Comparison of ENCODE assay signal across 1 cellular context in the genomic region with DNA sequence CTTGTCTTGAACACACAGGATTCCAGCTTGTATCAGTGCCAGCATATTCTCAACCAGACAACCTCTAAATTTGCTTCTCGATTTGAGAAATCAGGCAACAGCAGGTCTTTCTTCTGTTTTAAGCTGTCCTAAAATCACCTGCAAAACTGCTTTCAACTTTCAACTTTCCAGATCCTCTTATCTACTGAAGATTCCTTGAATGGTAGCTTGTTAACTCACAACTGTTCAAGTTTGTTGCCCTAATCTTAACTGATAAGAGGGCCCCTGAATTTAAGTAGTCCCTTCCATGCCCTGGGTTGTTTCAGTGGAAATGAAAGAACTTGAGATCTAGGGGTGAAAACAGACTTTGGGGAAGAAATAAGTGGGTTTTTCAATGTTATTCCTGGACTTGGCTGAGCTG.
TF ChIP-seq lines count a peak whose summit lies in the region.

No MANE protein-coding gene starts in this region.

TF ChIP-seq in K562, 482 proteins besides CTCF, POLR2A, EP300 and RAD21 (continued from another document and continues in another):
- no peak for TF ChIP-seq AFF4 (CRISPR knock-in tag; IDR thresholded peaks at IDR 0.05)
- TF ChIP-seq RFX7 (CRISPR knock-in tag; IDR thresholded peaks at IDR 0.05): no peak
- no peak for TF ChIP-seq LCOR (CRISPR knock-in tag; IDR thresholded peaks at IDR 0.05)
- TF ChIP-seq ELF1 (tag; IDR thresholded peaks at IDR 0.05): no peak
- no peak for TF ChIP-seq KAT7 (CRISPR knock-in tag; IDR thresholded peaks at IDR 0.05; ENCODE audit: borderline replicate concordance)
- TF ChIP-seq MYC (IDR thresholded peaks at IDR 0.05; ENCODE audit: low read depth, low read length): no peak; the same call in 1 of the 2 replicates
- TF ChIP-seq MYC (CRISPR knock-in tag; IDR thresholded peaks at IDR 0.05; ENCODE audit: borderline replicate concordance, low read depth): no peak
- no peak for TF ChIP-seq CHD4 (IDR thresholded peaks at IDR 0.05; ENCODE audit: insufficient read depth, insufficient replicate concordance, low read depth, low read length, poor library complexity, severe bottlenecking)
- no peak for TF ChIP-seq PML (IDR thresholded peaks at IDR 0.05; ENCODE audit: low read length)
- TF ChIP-seq, protein P1, sequence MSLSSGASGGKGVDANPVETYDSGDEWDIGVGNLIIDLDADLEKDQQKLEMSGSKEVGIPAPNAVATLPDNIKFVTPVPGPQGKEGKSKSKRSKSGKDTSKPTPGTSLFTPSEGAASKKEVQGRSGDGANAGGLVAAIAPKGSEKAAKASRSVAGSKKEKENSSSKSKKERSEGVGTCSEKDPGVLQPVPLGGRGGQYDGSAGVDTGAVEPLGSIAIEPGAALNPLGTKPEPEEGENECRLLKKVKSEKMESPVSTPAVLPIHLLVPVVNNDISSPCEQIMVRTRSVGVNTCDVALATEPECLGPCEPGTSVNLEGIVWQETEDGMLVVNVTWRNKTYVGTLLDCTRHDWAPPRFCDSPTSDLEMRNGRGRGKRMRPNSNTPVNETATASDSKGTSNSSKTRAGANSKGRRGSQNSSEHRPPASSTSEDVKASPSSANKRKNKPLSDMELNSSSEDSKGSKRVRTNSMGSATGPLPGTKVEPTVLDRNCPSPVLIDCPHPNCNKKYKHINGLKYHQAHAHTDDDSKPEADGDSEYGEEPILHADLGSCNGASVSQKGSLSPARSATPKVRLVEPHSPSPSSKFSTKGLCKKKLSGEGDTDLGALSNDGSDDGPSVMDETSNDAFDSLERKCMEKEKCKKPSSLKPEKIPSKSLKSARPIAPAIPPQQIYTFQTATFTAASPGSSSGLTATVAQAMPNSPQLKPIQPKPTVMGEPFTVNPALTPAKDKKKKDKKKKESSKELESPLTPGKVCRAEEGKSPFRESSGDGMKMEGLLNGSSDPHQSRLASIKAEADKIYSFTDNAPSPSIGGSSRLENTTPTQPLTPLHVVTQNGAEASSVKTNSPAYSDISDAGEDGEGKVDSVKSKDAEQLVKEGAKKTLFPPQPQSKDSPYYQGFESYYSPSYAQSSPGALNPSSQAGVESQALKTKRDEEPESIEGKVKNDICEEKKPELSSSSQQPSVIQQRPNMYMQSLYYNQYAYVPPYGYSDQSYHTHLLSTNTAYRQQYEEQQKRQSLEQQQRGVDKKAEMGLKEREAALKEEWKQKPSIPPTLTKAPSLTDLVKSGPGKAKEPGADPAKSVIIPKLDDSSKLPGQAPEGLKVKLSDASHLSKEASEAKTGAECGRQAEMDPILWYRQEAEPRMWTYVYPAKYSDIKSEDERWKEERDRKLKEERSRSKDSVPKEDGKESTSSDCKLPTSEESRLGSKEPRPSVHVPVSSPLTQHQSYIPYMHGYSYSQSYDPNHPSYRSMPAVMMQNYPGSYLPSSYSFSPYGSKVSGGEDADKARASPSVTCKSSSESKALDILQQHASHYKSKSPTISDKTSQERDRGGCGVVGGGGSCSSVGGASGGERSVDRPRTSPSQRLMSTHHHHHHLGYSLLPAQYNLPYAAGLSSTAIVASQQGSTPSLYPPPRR (CRISPR knock-in tag; IDR thresholded peaks at IDR 0.05; ENCODE audit: borderline replicate concordance): no peak
- TF ChIP-seq TEAD2 (tag; IDR thresholded peaks at IDR 0.05): no peak
- TF ChIP-seq GABPA (tag; conservative IDR thresholded peaks at IDR 0.05; ENCODE audit: low read depth): no peak
- TF ChIP-seq PCBP1 (IDR thresholded peaks at IDR 0.05; ENCODE audit: low read depth, low read length, poor library complexity, severe bottlenecking): no peak
- TF ChIP-seq SOX6 (IDR thresholded peaks at IDR 0.05): 0 out of 2 replicates have a peak, but pooled peaks have one; percentile 20
- no peak for TF ChIP-seq FOXP1 (CRISPR knock-in tag; IDR thresholded peaks at IDR 0.05)
- TF ChIP-seq, protein P2, sequence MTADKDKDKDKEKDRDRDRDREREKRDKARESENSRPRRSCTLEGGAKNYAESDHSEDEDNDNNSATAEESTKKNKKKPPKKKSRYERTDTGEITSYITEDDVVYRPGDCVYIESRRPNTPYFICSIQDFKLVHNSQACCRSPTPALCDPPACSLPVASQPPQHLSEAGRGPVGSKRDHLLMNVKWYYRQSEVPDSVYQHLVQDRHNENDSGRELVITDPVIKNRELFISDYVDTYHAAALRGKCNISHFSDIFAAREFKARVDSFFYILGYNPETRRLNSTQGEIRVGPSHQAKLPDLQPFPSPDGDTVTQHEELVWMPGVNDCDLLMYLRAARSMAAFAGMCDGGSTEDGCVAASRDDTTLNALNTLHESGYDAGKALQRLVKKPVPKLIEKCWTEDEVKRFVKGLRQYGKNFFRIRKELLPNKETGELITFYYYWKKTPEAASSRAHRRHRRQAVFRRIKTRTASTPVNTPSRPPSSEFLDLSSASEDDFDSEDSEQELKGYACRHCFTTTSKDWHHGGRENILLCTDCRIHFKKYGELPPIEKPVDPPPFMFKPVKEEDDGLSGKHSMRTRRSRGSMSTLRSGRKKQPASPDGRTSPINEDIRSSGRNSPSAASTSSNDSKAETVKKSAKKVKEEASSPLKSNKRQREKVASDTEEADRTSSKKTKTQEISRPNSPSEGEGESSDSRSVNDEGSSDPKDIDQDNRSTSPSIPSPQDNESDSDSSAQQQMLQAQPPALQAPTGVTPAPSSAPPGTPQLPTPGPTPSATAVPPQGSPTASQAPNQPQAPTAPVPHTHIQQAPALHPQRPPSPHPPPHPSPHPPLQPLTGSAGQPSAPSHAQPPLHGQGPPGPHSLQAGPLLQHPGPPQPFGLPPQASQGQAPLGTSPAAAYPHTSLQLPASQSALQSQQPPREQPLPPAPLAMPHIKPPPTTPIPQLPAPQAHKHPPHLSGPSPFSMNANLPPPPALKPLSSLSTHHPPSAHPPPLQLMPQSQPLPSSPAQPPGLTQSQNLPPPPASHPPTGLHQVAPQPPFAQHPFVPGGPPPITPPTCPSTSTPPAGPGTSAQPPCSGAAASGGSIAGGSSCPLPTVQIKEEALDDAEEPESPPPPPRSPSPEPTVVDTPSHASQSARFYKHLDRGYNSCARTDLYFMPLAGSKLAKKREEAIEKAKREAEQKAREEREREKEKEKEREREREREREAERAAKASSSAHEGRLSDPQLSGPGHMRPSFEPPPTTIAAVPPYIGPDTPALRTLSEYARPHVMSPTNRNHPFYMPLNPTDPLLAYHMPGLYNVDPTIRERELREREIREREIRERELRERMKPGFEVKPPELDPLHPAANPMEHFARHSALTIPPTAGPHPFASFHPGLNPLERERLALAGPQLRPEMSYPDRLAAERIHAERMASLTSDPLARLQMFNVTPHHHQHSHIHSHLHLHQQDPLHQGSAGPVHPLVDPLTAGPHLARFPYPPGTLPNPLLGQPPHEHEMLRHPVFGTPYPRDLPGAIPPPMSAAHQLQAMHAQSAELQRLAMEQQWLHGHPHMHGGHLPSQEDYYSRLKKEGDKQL (CRISPR knock-in tag; IDR thresholded peaks at IDR 0.05; ENCODE audit: borderline replicate concordance): no peak
- TF ChIP-seq HMGN3 (IDR thresholded peaks at IDR 0.05; ENCODE audit: borderline replicate concordance, extremely low read depth, insufficient read length, low read depth, low read length): no peak
- TF ChIP-seq, protein P3, sequence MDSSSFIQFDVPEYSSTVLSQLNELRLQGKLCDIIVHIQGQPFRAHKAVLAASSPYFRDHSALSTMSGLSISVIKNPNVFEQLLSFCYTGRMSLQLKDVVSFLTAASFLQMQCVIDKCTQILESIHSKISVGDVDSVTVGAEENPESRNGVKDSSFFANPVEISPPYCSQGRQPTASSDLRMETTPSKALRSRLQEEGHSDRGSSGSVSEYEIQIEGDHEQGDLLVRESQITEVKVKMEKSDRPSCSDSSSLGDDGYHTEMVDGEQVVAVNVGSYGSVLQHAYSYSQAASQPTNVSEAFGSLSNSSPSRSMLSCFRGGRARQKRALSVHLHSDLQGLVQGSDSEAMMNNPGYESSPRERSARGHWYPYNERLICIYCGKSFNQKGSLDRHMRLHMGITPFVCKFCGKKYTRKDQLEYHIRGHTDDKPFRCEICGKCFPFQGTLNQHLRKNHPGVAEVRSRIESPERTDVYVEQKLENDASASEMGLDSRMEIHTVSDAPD (CRISPR knock-in tag; IDR thresholded peaks at IDR 0.05): no peak
- TF ChIP-seq ZNF121 (CRISPR knock-in tag; conservative IDR thresholded peaks at IDR 0.05): no peak
- no peak for TF ChIP-seq FOXA1 (IDR thresholded peaks at IDR 0.05; ENCODE audit: borderline replicate concordance)
- no peak for TF ChIP-seq NCOA6 (IDR thresholded peaks at IDR 0.05)
- no peak for TF ChIP-seq TAF7 (tag; IDR thresholded peaks at IDR 0.05)
- no peak for TF ChIP-seq BCOR (IDR thresholded peaks at IDR 0.05)
- no peak for TF ChIP-seq IFI16 (CRISPR knock-in tag; IDR thresholded peaks at IDR 0.05)
- TF ChIP-seq MYNN (IDR thresholded peaks at IDR 0.05): no peak
- no peak for TF ChIP-seq MYNN (CRISPR knock-in tag; IDR thresholded peaks at IDR 0.05)
- no peak for TF ChIP-seq ZNF184 (CRISPR knock-in tag; IDR thresholded peaks at IDR 0.05)
- TF ChIP-seq ARID2 (IDR thresholded peaks at IDR 0.05): no peak
- TF ChIP-seq, protein P4, sequence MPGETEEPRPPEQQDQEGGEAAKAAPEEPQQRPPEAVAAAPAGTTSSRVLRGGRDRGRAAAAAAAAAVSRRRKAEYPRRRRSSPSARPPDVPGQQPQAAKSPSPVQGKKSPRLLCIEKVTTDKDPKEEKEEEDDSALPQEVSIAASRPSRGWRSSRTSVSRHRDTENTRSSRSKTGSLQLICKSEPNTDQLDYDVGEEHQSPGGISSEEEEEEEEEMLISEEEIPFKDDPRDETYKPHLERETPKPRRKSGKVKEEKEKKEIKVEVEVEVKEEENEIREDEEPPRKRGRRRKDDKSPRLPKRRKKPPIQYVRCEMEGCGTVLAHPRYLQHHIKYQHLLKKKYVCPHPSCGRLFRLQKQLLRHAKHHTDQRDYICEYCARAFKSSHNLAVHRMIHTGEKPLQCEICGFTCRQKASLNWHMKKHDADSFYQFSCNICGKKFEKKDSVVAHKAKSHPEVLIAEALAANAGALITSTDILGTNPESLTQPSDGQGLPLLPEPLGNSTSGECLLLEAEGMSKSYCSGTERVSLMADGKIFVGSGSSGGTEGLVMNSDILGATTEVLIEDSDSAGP (CRISPR knock-in tag; IDR thresholded peaks at IDR 0.05): no peak
- TF ChIP-seq TRIM25 (IDR thresholded peaks at IDR 0.05; ENCODE audit: borderline replicate concordance): no peak
- no peak for TF ChIP-seq ZNF561 (CRISPR knock-in tag; conservative IDR thresholded peaks at IDR 0.05)
- TF ChIP-seq DPF2 (IDR thresholded peaks at IDR 0.05): peak; percentile 34; the same call in 1 of the 2 replicates
- TF ChIP-seq DNMT1 (IDR thresholded peaks at IDR 0.05): no peak
- TF ChIP-seq KDM4B (IDR thresholded peaks at IDR 0.05; ENCODE audit: borderline replicate concordance in 2 of 2, low read depth in 1 of 2): no peak
- no peak for TF ChIP-seq ZNF253 (CRISPR knock-in tag; conservative IDR thresholded peaks at IDR 0.05)
- no peak for TF ChIP-seq ZNF3 (CRISPR knock-in tag; IDR thresholded peaks at IDR 0.05)
- TF ChIP-seq SPI1 (IDR thresholded peaks at IDR 0.05; ENCODE audit: borderline replicate concordance, low read depth, low read length): no peak
- TF ChIP-seq CBFA2T2 (conservative IDR thresholded peaks at IDR 0.05): 0 out of 2 replicates have a peak, but pooled peaks have one; percentile 19
- TF ChIP-seq RCOR1 (IDR thresholded peaks at IDR 0.05; ENCODE audit: borderline replicate concordance in 1 of 2, low read depth in 2 of 2, low read length in 2 of 2): no peak
- no peak for TF ChIP-seq ZNF589 (CRISPR knock-in tag; IDR thresholded peaks at IDR 0.05; ENCODE audit: low read depth)
- TF ChIP-seq NUFIP1 (IDR thresholded peaks at IDR 0.05; ENCODE audit: partially characterized antibody): no peak
- TF ChIP-seq GTF2A2 (tag; IDR thresholded peaks at IDR 0.05): no peak
- TF ChIP-seq ZFP1 (CRISPR knock-in tag; IDR thresholded peaks at IDR 0.05): no peak
